ENCODE assay signal across 12 cellular contexts in the genomic region with DNA sequence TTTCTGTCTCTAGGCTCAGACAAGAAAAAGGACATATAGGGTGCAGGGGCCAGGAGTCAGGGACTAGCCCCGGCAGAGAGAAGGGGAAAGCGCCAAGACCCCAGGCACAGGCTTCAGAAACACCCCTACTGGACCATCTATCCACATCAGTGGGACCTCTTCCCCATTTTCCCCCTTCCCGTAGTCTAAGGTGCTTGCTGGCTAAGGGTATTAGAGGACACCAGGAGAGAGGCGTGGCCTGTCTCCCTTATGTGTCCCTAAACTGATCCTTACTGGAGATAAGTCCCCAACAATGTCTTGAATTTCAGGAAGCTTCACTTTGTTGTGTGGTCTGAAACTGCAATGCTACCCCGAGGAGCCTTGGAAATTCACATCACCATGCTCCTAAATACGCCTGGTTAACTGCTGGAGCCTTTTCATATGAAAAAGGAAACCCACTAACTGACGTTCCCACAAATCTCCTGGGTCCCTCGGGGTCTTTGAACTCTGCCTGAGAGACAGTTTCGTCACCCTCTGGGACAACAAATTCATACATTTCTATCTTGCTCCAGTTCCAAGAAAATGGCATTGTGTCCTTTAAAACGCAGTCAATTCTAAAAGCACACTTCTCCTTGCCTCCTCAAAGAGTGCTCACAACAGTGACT.
DNase-seq lines count a peak whose midpoint lies in the region; ATAC-seq, FAIRE-seq and TF ChIP-seq lines count a peak whose summit lies in the region.
"Had no signal": no experiment of that assay in that cellular context is flagged by ENCODE, and none has a peak within 500 bp of the region (broad histone marks: within the 10 kb centered on the region; RNA-seq: fewer than 3 reads in every experiment).

No MANE protein-coding gene starts in this region.

- peak overlapping the region; percentile 28 to 73 (median 52) for H3K27ac Mint-ChIP-seq in brain
- H3K27ac Mint-ChIP-seq: T-helper 2 cell treated with Interferon-gamma antibody and Interleukin-4, amounts not matched to agents 5 μg/mL and 100 μg/mL, for 36 hours had no signal

- H3K36me3 ChIP-seq in muscle layer of colon (ENCODE audit: insufficient read depth, low read length) (no peaks in the 10 kb centered on the region), uterus (no peaks in the 10 kb centered on the region), upper lobe of right lung (no peaks in the 10 kb centered on the region)

- peak overlapping the region; percentile 23 for H3K9ac ChIP-seq in muscle layer of colon (ENCODE audit: low read length)

- no peak overlapping the region for H3K4me3 Mint-ChIP-seq in brain
- H3K4me3 Mint-ChIP-seq: T-helper 2 cell treated with Interferon-gamma antibody and Interleukin-4, amounts not matched to agents 5 μg/mL and 100 μg/mL, for 36 hours had no signal

- H3K4me3 ChIP-seq in muscle layer of colon (ENCODE audit: low read depth in 1 of 2, low read length in 2 of 2), result no peak overlapping the region
- H3K4me3 ChIP-seq in uterus, result no peak overlapping the region
- no peak overlapping the region for H3K4me3 ChIP-seq in upper lobe of right lung

- no peak for FAIRE-seq in frontal cortex (lab: Jason Lieb, UNC)

- H3K27ac ChIP-seq in muscle layer of colon (ENCODE audit: low read depth, low read length), result no peak overlapping the region
- peak overlapping the region; percentile 43 to 61 for H3K27ac ChIP-seq in uterus
- H3K27ac ChIP-seq in upper lobe of right lung, result no peak overlapping the region

- TF ChIP-seq CTCF in brain (conservative IDR thresholded peaks at IDR 0.05) (peak in 1 of 2 experiments; percentile 30), uterus (IDR thresholded peaks at IDR 0.05) (no peak), upper lobe of right lung (IDR thresholded peaks at IDR 0.05) (no peak)

- intact Hi-C loops in uterus (cut with DNase I; ENCODE audit: low total_unique reads) (no loop called here), upper lobe of right lung (cut with DNase I) (no loop called here)

- H3K27me3 ChIP-seq in muscle layer of colon (ENCODE audit: control insufficient read depth in 1 of 2, insufficient read depth in 2 of 2, low read length in 2 of 2) (no peaks in the 10 kb centered on the region), uterus (no peaks in the 10 kb centered on the region), upper lobe of right lung (no peaks in the 10 kb centered on the region)

- H3K9me3 ChIP-seq in muscle layer of colon (ENCODE audit: low read length) (no peaks in the 10 kb centered on the region), uterus (no peaks in the 10 kb centered on the region), upper lobe of right lung (no peaks in the 10 kb centered on the region)

- no peaks in the 10 kb centered on the region for H3K9me3 Mint-ChIP-seq in brain
- H3K9me3 Mint-ChIP-seq: T-helper 2 cell treated with Interferon-gamma antibody and Interleukin-4, amounts not matched to agents 5 μg/mL and 100 μg/mL, for 36 hours had no signal

- no peak for TF ChIP-seq POLR2A in uterus (IDR thresholded peaks at IDR 0.05)

- DNase-seq in NCI-H82 (lab: John Stamatoyannopoulos, UW), result peak; percentile 49
- DNase-seq in NCI-H82 treated with DMSO at 0.1 percent for 48 hours (lab: John Stamatoyannopoulos, UW; ENCODE audit: unreplicated experiment), result no peak
- DNase-seq in uterus, result no peak
- DNase-seq in upper lobe of right lung, result no peak
- DNase-seq in NOMO-1 treated with dmso at 0.1 percent for 144 hours (lab: John Stamatoyannopoulos, UW; ENCODE audit: unreplicated experiment), result no peak
- no peak for DNase-seq in frontal cortex (ENCODE audit: low spot score in 2 of 2)
- DNase-seq: activated CD4-positive, alpha-beta T cell treated with anti-CD3 and anti-CD28 coated beads, Interleukin-2, amount 50 U/mL, for 1 hour; activated T-cell treated with anti-CD3 and anti-CD28 coated beads, Interleukin-2, amount 50 U/mL, for 48 hours; stimulated activated CD4-positive, alpha-beta T cell treated with anti-CD3 and anti-CD28 coated beads, Interleukin-4, amount 100 ng/mL, for 1 hour had no signal

- peaks cover 30% of the 10 kb centered on the region for H3K4me1 ChIP-seq in muscle layer of colon (ENCODE audit: insufficient read depth, low read length)
- H3K4me1 ChIP-seq in uterus, result no peaks in the 10 kb centered on the region
- H3K4me1 ChIP-seq in upper lobe of right lung, result peaks cover under 1% of the 10 kb centered on the region

- no peaks in the 10 kb centered on the region for H3K36me3 Mint-ChIP-seq in brain

- H3K27me3 Mint-ChIP-seq in brain, result no peaks in the 10 kb centered on the region

- peaks cover 29% of the 10 kb centered on the region for H3K4me1 Mint-ChIP-seq in brain

- no peak for ATAC-seq in upper lobe of right lung

Comparison
In these comparisons a context has a peak if more than half of its experiments do, and no peak if none do; other contexts are left out.
1. H3K27ac ChIP-seq: peak in uterus (2 of 2); none in muscle layer of colon (single experiment) and upper lobe of right lung (single experiment).